Comparison of ENCODE assay signal across 8 cellular contexts in the genomic region with DNA sequence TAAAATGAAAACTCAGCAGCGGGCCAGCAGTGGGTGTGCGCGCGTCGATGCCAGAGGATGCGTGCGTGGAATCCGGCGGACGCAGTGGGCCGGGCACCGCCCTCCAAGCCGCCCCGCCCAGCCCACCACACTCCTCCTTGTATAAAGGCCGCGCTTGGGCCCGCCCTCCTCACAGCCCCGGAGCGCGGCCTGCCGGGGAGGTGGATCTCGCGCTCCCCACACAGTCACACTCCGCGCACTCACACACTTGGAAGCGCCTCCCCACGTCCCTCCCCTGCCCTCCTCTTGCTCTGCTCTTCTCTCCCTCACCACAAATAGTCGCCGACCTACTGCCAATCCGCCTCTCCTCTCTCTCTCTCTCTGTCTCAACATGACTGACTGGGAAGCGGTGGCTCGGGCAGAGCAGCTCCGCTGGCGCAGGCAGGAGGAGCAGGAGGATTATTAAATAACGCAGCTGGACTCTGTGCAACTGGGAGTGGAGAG. TPM values are rescaled to one million over a fixed set of nuclear protein-coding genes. Genes with fewer than 3 reads are reported as not detected.
DNase-seq lines count a peak whose midpoint lies in the region; ATAC-seq and TF ChIP-seq lines count a peak whose summit lies in the region.

Gene CCSER1 (plus strand): TSS at position 172 of the 483 bp plus-strand sequence.

- H3K9me3 ChIP-seq in mucosa of descending colon: no peaks in the 10 kb centered on the region

- peak within 1 kb of the TSS; percentile 58 for H3K4me3 ChIP-seq in mucosa of descending colon

- intact Hi-C loops in mucosa of descending colon (cut with DNase I, micrococcal nuclease): no loop called here

- no peaks in the 10 kb centered on the region for H3K4me1 ChIP-seq in mucosa of descending colon (ENCODE audit: low read depth)

- TF ChIP-seq CTCF in mucosa of descending colon (IDR thresholded peaks at IDR 0.05) (no peak), subcutaneous adipose tissue (IDR thresholded peaks at IDR 0.05; ENCODE audit: low read depth) (no peak)

- ATAC-seq in HG03039 (IDR thresholded peaks at IDR 0.05; ENCODE audit: unreplicated experiment) (peak; percentile 84), esophagus mucosa (peak; percentile 94), mucosa of descending colon (peak; percentile 87)

- no peaks in the 10 kb centered on the region for H3K36me3 ChIP-seq in mucosa of descending colon (ENCODE audit: low read depth)

- DNase-seq in activated naive CD4-positive, alpha-beta T cell treated with Interleukin-2 at 50 U/mL for 16 hours: peak; percentile 33
- DNase-seq in activated naive CD4-positive, alpha-beta T cell (lab: John Stamatoyannopoulos, UW): no peak
- peak; percentile 82 to 95 for DNase-seq in NCI-H446 (lab: John Stamatoyannopoulos, UW)
- peak; percentile 7 for DNase-seq in activated T-cell treated with anti-CD3 and anti-CD28 coated beads for 1 hour (ENCODE audit: low read depth)
- peak; percentile 80 to 88 (median 87) for DNase-seq in mucosa of descending colon

RNA-seq across cellular contexts. Expression of gene CCSER1, which starts in this region (rescaled TPM):
- total RNA-seq in esophagus mucosa: 1.2 TPM
- 10 to 100 TPM; 11.1 to 32.4 (median 13.3) TPM for total RNA-seq in mucosa of descending colon
- total RNA-seq in subcutaneous adipose tissue: 10 to 100 TPM in 3 of 4 donors, 1 to 10 TPM in 1; 8.0 to 18.1 (median 16.0) TPM

Comparison
In these comparisons a context has a peak if more than half of its experiments do, and no peak if none do; other contexts are left out.
1. DNase-seq: peak in activated naive CD4-positive, alpha-beta T cell treated with Interleukin-2 at 50 U/mL for 16 hours (single experiment), NCI-H446 (2 of 2), activated T-cell treated with anti-CD3 and anti-CD28 coated beads for 1 hour (single experiment) and mucosa of descending colon (3 of 3); none in activated naive CD4-positive, alpha-beta T cell (0 of 4).
2. Peak in every context shown above with its lines, with median percentiles within 50 percentile points of each other: ATAC-seq.